ENCODE assay signal across 8 cellular contexts in genomic region chr3:11770477-11771381, GRCh38.
DNase-seq lines count a peak whose midpoint lies in the region; ATAC-seq and TF ChIP-seq lines count a peak whose summit lies in the region.

No MANE protein-coding gene starts in this region.

- ATAC-seq in GM19372 (IDR thresholded peaks at IDR 0.05; ENCODE audit: low read depth, unreplicated experiment), result peak; percentile 94
- peak; percentile 98 for ATAC-seq in HG03469 (IDR thresholded peaks at IDR 0.05; ENCODE audit: unreplicated experiment)
- peak; percentile 99 to 100 for ATAC-seq in naive B cell (ENCODE audit: low read depth in 2 of 2)

- DNase-seq in BJ (ENCODE audit: low read depth) (peak; percentile 67), NOMO-1 treated with DMSO at 0.1 percent for 48 hours (lab: John Stamatoyannopoulos, UW; ENCODE audit: unreplicated experiment) (peak; percentile 92), activated T-cell treated with anti-CD3 and anti-CD28 coated beads for 24 hours (ENCODE audit: low read depth) (peak; percentile 61), epithelial cell of proximal tubule (ENCODE audit: low read depth) (peak; percentile 67), naive B cell (peak; percentile 54)
- peak; percentile 33 to 74 for DNase-seq in stimulated activated CD8-positive, alpha-beta memory T cell treated with anti-CD3 and anti-CD28 coated beads, Interleukin-7, amount 100 ng/mL, for 48 hours (ENCODE audit: extremely low read depth in 1 of 2, low read depth in 1 of 2)

- H3K4me3 ChIP-seq in BJ (ENCODE audit: low read depth, low read length), result no peak overlapping the region
- H3K4me3 ChIP-seq in epithelial cell of proximal tubule (ENCODE audit: low read depth, low read length), result peak overlapping the region; percentile 24

- CTCF ChIA-PET in BJ (lab: Yijun Ruan, JAX), result interaction anchor here (0.7 to 2.0 kb wide), 3 partner anchors 35 to 1508 kb away, joined by 3 to 4 read pairs (median 3); no protein-coding TSS in a partner anchor

- no peaks in the 10 kb centered on the region for H3K36me3 Mint-ChIP-seq in naive B cell

- no peaks in the 10 kb centered on the region for H3K27me3 ChIP-seq in BJ (ENCODE audit: control insufficient read depth, insufficient read depth, low read length)

- no peaks in the 10 kb centered on the region for H3K36me3 ChIP-seq in BJ (ENCODE audit: control insufficient read depth, insufficient read depth, low read length)

- TF ChIP-seq CTCF in BJ (IDR thresholded peaks at IDR 0.05; ENCODE audit: insufficient read depth, low read depth, low read length) (no peak), epithelial cell of proximal tubule (conservative IDR thresholded peaks at IDR 0.05; ENCODE audit: low read depth, low read length) (no peak)

- H3K4me3 Mint-ChIP-seq in naive B cell, result peak overlapping the region; percentile 1 to 81 (median 66)

- peaks cover 0 to 3% (median 0%) of the 10 kb centered on the region in 7 donors for H3K9me3 Mint-ChIP-seq in naive B cell

- POLR2A ChIA-PET in BJ (lab: Charles Lee), result no interaction called here

- H3K27me3 Mint-ChIP-seq in naive B cell, result no peaks in the 10 kb centered on the region

- H3K27ac Mint-ChIP-seq in naive B cell, result peak overlapping the region in 4 of 6 donors; percentile 21 to 77 (median 48)

- peaks cover 11 to 20% (median 12%) of the 10 kb centered on the region in 3 donors for H3K4me1 Mint-ChIP-seq in naive B cell
